ENCODE assay signal across 8 cellular contexts in genomic region chr1:146228144-146228682, GRCh38. TPM values are rescaled to one million over a fixed set of nuclear protein-coding genes. Genes with fewer than 3 reads are reported as not detected.
A peak's percentile ranks its signal among the peaks of the same experiment; 100 is the strongest.
DNase-seq lines count a peak whose midpoint lies in the region; FAIRE-seq and TF ChIP-seq lines count a peak whose summit lies in the region.
"Not testable (repeated sequence)": the region's sequence is repeated elsewhere in the genome, so short reads cannot be mapped to it uniquely, and the experiment has no call there.

No MANE protein-coding gene starts in this region.

- peak overlapping the region; percentile 52 for H3K4me3 Mint-ChIP-seq in activated naive CD4-positive, alpha-beta T cell treated with anti-CD3 and anti-CD28 coated beads, Interleukin-2, amount 50 U/mL, for 24 hours
- not testable (repeated sequence) for H3K4me3 Mint-ChIP-seq in endothelial cell (ENCODE audit: unreplicated experiment)

- H4K20me1 ChIP-seq in BLaER1 treated with 17β-estradiol and CSF1 and Interleukin-3, amounts not matched to agents 10 nM and 100 nM; keratinocyte (ENCODE audit: control insufficient read depth, extremely low read depth, insufficient read depth, low read length); osteoblast (ENCODE audit: insufficient read depth, low read length): not testable (repeated sequence)

- H3K79me2 ChIP-seq in keratinocyte (ENCODE audit: control insufficient read depth, insufficient read depth, low read length); osteoblast (ENCODE audit: insufficient read depth, low read length): not testable (repeated sequence)

- not testable (repeated sequence) for H3K27me3 ChIP-seq in BLaER1 treated with 17β-estradiol and CSF1 and Interleukin-3, amounts not matched to agents 10 nM and 100 nM; keratinocyte (ENCODE audit: control insufficient read depth, extremely low read depth, insufficient read depth, low read length); osteoblast (ENCODE audit: insufficient read depth, low read length)

- dilution Hi-C loops in keratinocyte (cut with MboI; ENCODE audit: extremely low pct_ligation_motif_present, low sequenced_read_pairs), result not testable (repeated sequence)

- FAIRE-seq in keratinocyte (lab: Jason Lieb, UNC), result not testable (repeated sequence)

- not testable (repeated sequence) for H3K36me3 ChIP-seq in BLaER1 treated with 17β-estradiol and CSF1 and Interleukin-3, amounts not matched to agents 10 nM and 100 nM; keratinocyte (ENCODE audit: control insufficient read depth in 2 of 2, extremely low read depth in 1 of 2, insufficient read depth in 2 of 2, low read length in 2 of 2); osteoblast (ENCODE audit: insufficient read depth, low read length)

- peak overlapping the region; percentile 51 to 71 (median 62) for H3K4me3 ChIP-seq in BLaER1 treated with 17β-estradiol and CSF1 and Interleukin-3, amounts not matched to agents 10 nM and 100 nM
- H3K4me3 ChIP-seq in LNCaP clone FGC (ENCODE audit: low read depth, low read length), result peak overlapping the region; percentile 49
- H3K4me3 ChIP-seq in keratinocyte (ENCODE audit: control insufficient read depth in 2 of 3, extremely low read depth in 1 of 3, insufficient read depth in 2 of 3, low read depth in 1 of 3, low read length in 3 of 3), result peak overlapping the region in 2 of 3 experiments; percentile 38 to 51
- peak overlapping the region; percentile 71 for H3K4me3 ChIP-seq in osteoblast (ENCODE audit: insufficient read depth, low read length)

- not testable (repeated sequence) for H2AFZ ChIP-seq in keratinocyte (ENCODE audit: control insufficient read depth, low read length); osteoblast (ENCODE audit: low read length)

- peak overlapping the region; percentile 63 to 79 (median 73); a peak in 18 of 22 replicates for H3K9ac ChIP-seq in BLaER1 treated with 17β-estradiol and CSF1 and Interleukin-3, amounts not matched to agents 10 nM and 100 nM
- peak overlapping the region; percentile 73 for H3K9ac ChIP-seq in keratinocyte (ENCODE audit: control insufficient read depth, extremely low read depth, insufficient read depth, low read length)

- not testable (repeated sequence) for TF ChIP-seq CTCF in LNCaP clone FGC (IDR thresholded peaks at IDR 0.05; ENCODE audit: control insufficient read depth, extremely low read depth, insufficient read depth); endothelial cell (IDR thresholded peaks at IDR 0.05; ENCODE audit: unreplicated experiment); keratinocyte (optimal IDR thresholded peaks at IDR 0.05 in 1 of 3, IDR thresholded peaks at IDR 0.05 in 1 of 3, conservative IDR thresholded peaks at IDR 0.05 in 1 of 3; ENCODE audit: extremely low read depth in 1 of 3, insufficient read depth in 2 of 3, low read length in 3 of 3); osteoblast (IDR thresholded peaks at IDR 0.05; ENCODE audit: extremely low read depth, low read depth, low read length)

- not testable (repeated sequence) for H3K4me1 Mint-ChIP-seq in activated naive CD4-positive, alpha-beta T cell treated with anti-CD3 and anti-CD28 coated beads, Interleukin-2, amount 50 U/mL, for 24 hours; endothelial cell (ENCODE audit: unreplicated experiment)

- H3K36me3 Mint-ChIP-seq in activated naive CD4-positive, alpha-beta T cell treated with anti-CD3 and anti-CD28 coated beads, Interleukin-2, amount 50 U/mL, for 24 hours; endothelial cell (ENCODE audit: low read depth, unreplicated experiment): not testable (repeated sequence)

- H3K9me3 Mint-ChIP-seq in activated naive CD4-positive, alpha-beta T cell treated with anti-CD3 and anti-CD28 coated beads, Interleukin-2, amount 50 U/mL, for 24 hours; endothelial cell (ENCODE audit: unreplicated experiment): not testable (repeated sequence)

- not testable (repeated sequence) for H3K27ac Mint-ChIP-seq in activated naive CD4-positive, alpha-beta T cell treated with anti-CD3 and anti-CD28 coated beads, Interleukin-2, amount 50 U/mL, for 24 hours; endothelial cell (ENCODE audit: unreplicated experiment)

- H3K9me1 ChIP-seq in keratinocyte (ENCODE audit: control insufficient read depth, extremely low read depth, insufficient read depth, low read length), result not testable (repeated sequence)

- H3K27me3 Mint-ChIP-seq in activated naive CD4-positive, alpha-beta T cell treated with anti-CD3 and anti-CD28 coated beads, Interleukin-2, amount 50 U/mL, for 24 hours; endothelial cell (ENCODE audit: unreplicated experiment): not testable (repeated sequence)

- H3K9me3 ChIP-seq in BLaER1 treated with 17β-estradiol and CSF1 and Interleukin-3, amounts not matched to agents 10 nM and 100 nM (replicated peaks in 1 of 11); keratinocyte (ENCODE audit: control insufficient read depth, low read depth, low read length); osteoblast (ENCODE audit: low read depth, low read length): not testable (repeated sequence)

- H3K4me1 ChIP-seq in BLaER1 treated with 17β-estradiol and CSF1 and Interleukin-3, amounts not matched to agents 10 nM and 100 nM; keratinocyte (ENCODE audit: control insufficient read depth, extremely low read depth, insufficient read depth, low read length); osteoblast (ENCODE audit: insufficient read depth, low read length): not testable (repeated sequence)

- not testable (repeated sequence) for DNase-seq in LNCaP clone FGC (ENCODE audit: low read depth); keratinocyte (ENCODE audit: low read depth, low spot score); osteoblast (ENCODE audit: insufficient read length, low spot score, missing footprints)
- DNase-seq in activated CD4-positive, alpha-beta T cell treated with anti-CD3 and anti-CD28 coated beads for 1 hour, result peak; percentile 9
- peak; percentile 7 for DNase-seq in endothelial cell (ENCODE audit: low spot score)
- peak; percentile 0 for DNase-seq in stimulated activated CD8-positive, alpha-beta memory T cell treated with anti-CD3 and anti-CD28 coated beads, Interleukin-7, amount 100 ng/mL, for 24 hours (ENCODE audit: low read depth)

- peak overlapping the region in 5 of 11 experiments; percentile 53 to 72 (median 60); a peak in 7 of 22 replicates for H3K27ac ChIP-seq in BLaER1 treated with 17β-estradiol and CSF1 and Interleukin-3, amounts not matched to agents 10 nM and 100 nM
- peak overlapping the region; percentile 52 for H3K27ac ChIP-seq in keratinocyte (ENCODE audit: control insufficient read depth, insufficient read depth, low read length)
- not testable (repeated sequence) for H3K27ac ChIP-seq in osteoblast (ENCODE audit: low read depth, low read length)

- peak overlapping the region in 2 of 11 experiments; percentile 34 to 45; a peak in 1 of 22 replicates for H3K4me2 ChIP-seq in BLaER1 treated with 17β-estradiol and CSF1 and Interleukin-3, amounts not matched to agents 10 nM and 100 nM
- H3K4me2 ChIP-seq in keratinocyte (ENCODE audit: control insufficient read depth, extremely low read depth, insufficient read depth, low read depth, low read length); osteoblast (ENCODE audit: insufficient read depth, low read length): not testable (repeated sequence)

RNA-seq across cellular contexts. Expression of gene NOTCH2NLA, which starts 0.6 kb away (rescaled TPM):
- total RNA-seq in endothelial cell (ENCODE audit: unreplicated experiment), result 4.7 TPM
- 30.4 to 44.1 TPM (median 31.0 TPM) in 3 replicates for polyA plus RNA-seq in keratinocyte
- 38.0 TPM for polyA plus RNA-seq in keratinocyte (2011; ENCODE audit: low read depth)
- 33.6 and 34.7 TPM in 2 replicates for polyA plus RNA-seq in keratinocyte (2011; cell fraction: cytosol; rRNA removed)
- polyA plus RNA-seq in keratinocyte (2011; cell fraction: nucleus; rRNA removed), result 53.1 and 53.6 TPM in 2 replicates
- polyA plus RNA-seq in keratinocyte (2012; ENCODE audit: low replicate concordance), result 28.5 and 53.3 TPM in 2 replicates
- 104 to 211 TPM (median 161 TPM) in 3 replicates for polyA minus RNA-seq in keratinocyte
- 59.5 TPM for polyA minus RNA-seq in keratinocyte (2011; cell fraction: cytosol; rRNA and poly(A)+ RNA removed)
- 146 and 234 TPM in 2 replicates for polyA minus RNA-seq in keratinocyte (2011; cell fraction: nucleus; rRNA and poly(A)+ RNA removed)
- total RNA-seq in osteoblast, result 93.4 and 94.5 TPM in 2 replicates

Comparison
In these comparisons a context has a peak if more than half of its experiments do, and no peak if none do; other contexts are left out.
1. RNA of gene NOTCH2NLA, which starts 0.6 kb away (total RNA-seq): 93.4 to 94.5 TPM in osteoblast; 4.7 TPM in endothelial cell (single experiment); every median in the first group is over 10 times any median in the second.
2. Peak in every context shown above with its lines, with median percentiles within 50 percentile points of each other: H3K4me3 ChIP-seq.